ENCODE assay signal across 8 cellular contexts in genomic region chr17:42562845-42563509, GRCh38. TPM values are rescaled to one million over a fixed set of nuclear protein-coding genes. Genes with fewer than 3 reads are reported as not detected.
DNase-seq lines count a peak whose midpoint lies in the region; ATAC-seq and TF ChIP-seq lines count a peak whose summit lies in the region.

No MANE protein-coding gene starts in this region.

- peaks cover 19% of the 10 kb centered on the region for H3K4me1 ChIP-seq in GM23338 (ENCODE audit: insufficient read depth)

- ATAC-seq in GM23338: no peak
- no peak for ATAC-seq in GM19397 (IDR thresholded peaks at IDR 0.05; ENCODE audit: unreplicated experiment)
- ATAC-seq in GM18867 (IDR thresholded peaks at IDR 0.05; ENCODE audit: unreplicated experiment): no peak

- H2AFZ ChIP-seq in GM23338: no peak overlapping the region

- H3K4me3 ChIP-seq in GM23338: peak overlapping the region; percentile 84
- H3K4me3 ChIP-seq in SK-N-MC: peak overlapping the region; percentile 89
- peak overlapping the region; percentile 92 for H3K4me3 ChIP-seq in fibroblast of villous mesenchyme (ENCODE audit: low read depth, low read length)
- peak overlapping the region; percentile 80 for H3K4me3 ChIP-seq in skeletal muscle cell (ENCODE audit: low read depth, low read length)

- H3K27me3 ChIP-seq in GM23338 (ENCODE audit: insufficient read depth): no peaks in the 10 kb centered on the region

- H3F3A ChIP-seq in GM23338 (replicated peaks; ENCODE audit: low read depth): peaks cover 24% of the 10 kb centered on the region

- no peaks in the 10 kb centered on the region for H3K9me3 ChIP-seq in SK-N-MC (ENCODE audit: low read depth, low read length)

- H3K4me2 ChIP-seq in GM23338: peak overlapping the region; percentile 81

- peak overlapping the region; percentile 96 for H3K9ac ChIP-seq in SK-N-MC (ENCODE audit: insufficient read length)

- peaks cover 15% of the 10 kb centered on the region for H3K27me3 Mint-ChIP-seq in GM23338 (ENCODE audit: insufficient read depth, low read depth, poor library complexity)

- H3K36me3 ChIP-seq in GM23338 (ENCODE audit: insufficient read depth) (no peaks in the 10 kb centered on the region), SK-N-MC (ENCODE audit: insufficient read depth, low read length) (peaks cover 25% of the 10 kb centered on the region; the same call in 1 of the 2 replicates)

- no peaks in the 10 kb centered on the region for H3K9me3 Mint-ChIP-seq in GM23338

- H3K27ac ChIP-seq in GM23338 (ENCODE audit: low read depth) (0 out of 2 replicates have a peak overlapping the region, but pooled peaks have one; percentile 60), SK-N-MC (0 out of 2 replicates have a peak overlapping the region, but pooled peaks have one; percentile 83)

- H4K20me1 ChIP-seq in GM23338 (replicated peaks; ENCODE audit: insufficient read depth): no peaks in the 10 kb centered on the region

- TF ChIP-seq CTCF in GM23338 (conservative IDR thresholded peaks at IDR 0.05; ENCODE audit: low read depth in 2 of 2) (no peak), fibroblast of villous mesenchyme (IDR thresholded peaks at IDR 0.05; ENCODE audit: insufficient read depth, low read depth, low read length) (no peak)

- H3K36me3 Mint-ChIP-seq in GM23338 (ENCODE audit: low read depth): peaks cover 32% of the 10 kb centered on the region

- H3K79me2 ChIP-seq in GM23338 (replicated peaks; ENCODE audit: insufficient read depth): peaks cover 24% of the 10 kb centered on the region

- H3K4me3 Mint-ChIP-seq in GM23338: peak overlapping the region; percentile 96

- H3K27ac Mint-ChIP-seq in GM23338: peak overlapping the region; percentile 94

- DNase-seq in GM23338 (ENCODE audit: low spot score) (no peak), SK-N-MC (ENCODE audit: low read depth, low spot score) (no peak), fibroblast of villous mesenchyme (ENCODE audit: low read depth) (peak; percentile 55), skeletal muscle cell (ENCODE audit: low read depth) (no peak), ureter (ENCODE audit: low spot score) (no peak), NCI-H774 (lab: John Stamatoyannopoulos, UW) (no peak)

- H3K4me1 Mint-ChIP-seq in GM23338: peaks cover 24% of the 10 kb centered on the region

- no peaks in the 10 kb centered on the region for H3K9me2 ChIP-seq in GM23338 (ENCODE audit: insufficient read depth)

TF ChIP-seq in GM23338, 12 proteins besides CTCF, POLR2A, EP300 and RAD21:
- TF ChIP-seq NANOG (IDR thresholded peaks at IDR 0.05; ENCODE audit: borderline replicate concordance): no peak
- TF ChIP-seq JUNB (IDR thresholded peaks at IDR 0.05; ENCODE audit: unreplicated experiment): no peak

RNA-seq across cellular contexts. Expression of gene COASY, which starts 1.0 kb away (rescaled TPM):
- total RNA-seq in GM23338 (2014; rRNA removed; shearing (Covaris generic)): 60.1 and 62.0 TPM in 2 replicates
- polyA plus RNA-seq in GM23338 (2016; fragmentation: Nextera tagmentation; extraction: Ambion mirVana): 72.1 and 77.5 TPM in 2 replicates
- 18.0 and 22.0 TPM in 2 replicates for total RNA-seq in fibroblast of villous mesenchyme
- 77.0 TPM for total RNA-seq in ureter

RNA-seq across cellular contexts. Expression of gene MLX, which starts 3.9 kb away (rescaled TPM):
- total RNA-seq in GM23338 (2014; rRNA removed; shearing (Covaris generic)): 23.3 and 34.1 TPM in 2 replicates
- 28.8 and 33.2 TPM in 2 replicates for polyA plus RNA-seq in GM23338 (2016; fragmentation: Nextera tagmentation; extraction: Ambion mirVana)
- total RNA-seq in fibroblast of villous mesenchyme (31.2 and 47.5 TPM in 2 replicates), ureter (53.8 TPM)

RNA-seq across cellular contexts. Expression of gene HSD17B1, which starts 10.3 kb away (rescaled TPM):
- 0.97 and 1.7 TPM in 2 replicates for total RNA-seq in GM23338 (2014; rRNA removed; shearing (Covaris generic))
- 1.7 and 1.8 TPM in 2 replicates for polyA plus RNA-seq in GM23338 (2016; fragmentation: Nextera tagmentation; extraction: Ambion mirVana)
- total RNA-seq in fibroblast of villous mesenchyme (3.5 and 11.9 TPM in 2 replicates), ureter (3.6 TPM)

RNA-seq across cellular contexts. Expression of gene PSMC3IP, which starts 14.6 kb away (rescaled TPM):
- total RNA-seq in GM23338 (2014; rRNA removed; shearing (Covaris generic)): 14.7 and 18.5 TPM in 2 replicates
- 29.5 and 32.7 TPM in 2 replicates for polyA plus RNA-seq in GM23338 (2016; fragmentation: Nextera tagmentation; extraction: Ambion mirVana)
- 3.9 and 4.8 TPM in 2 replicates for total RNA-seq in fibroblast of villous mesenchyme
- total RNA-seq in ureter: 4.3 TPM

RNA-seq across cellular contexts. Expression of gene NAGLU, which starts 26.9 kb away (rescaled TPM):
- 21.9 and 31.2 TPM in 2 replicates for total RNA-seq in GM23338 (2014; rRNA removed; shearing (Covaris generic))
- 12.0 and 13.0 TPM in 2 replicates for polyA plus RNA-seq in GM23338 (2016; fragmentation: Nextera tagmentation; extraction: Ambion mirVana)
- total RNA-seq in fibroblast of villous mesenchyme (28.5 and 35.1 TPM in 2 replicates), ureter (33.1 TPM)
